In the genomic region with DNA sequence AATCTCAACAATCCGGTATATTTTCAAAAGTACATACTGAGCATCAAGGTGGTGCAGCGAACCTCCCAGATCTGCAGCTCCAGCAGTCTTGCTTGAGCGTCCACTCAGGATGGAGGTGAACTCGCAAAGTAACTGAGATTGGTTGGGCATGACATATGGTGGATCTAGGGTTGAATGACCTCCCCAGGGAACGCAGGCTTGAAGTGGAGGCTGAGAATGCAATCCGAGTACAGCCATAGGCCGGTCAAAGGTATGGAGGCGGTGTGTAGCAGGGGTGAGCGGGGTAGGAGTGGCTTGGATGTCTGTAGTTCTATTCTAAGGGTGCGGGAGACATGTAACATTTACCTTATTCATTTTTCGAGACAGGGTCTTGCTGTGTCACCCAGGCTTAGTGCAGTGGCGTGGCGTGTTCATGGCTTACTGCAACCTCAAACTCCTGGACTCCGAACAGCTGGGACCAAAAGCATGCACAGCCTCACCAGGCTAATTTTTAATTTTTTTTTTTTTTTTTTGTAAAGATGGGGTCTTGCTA, we compare ENCODE assay signal across 8 cellular contexts. TPM values are rescaled to one million over a fixed set of nuclear protein-coding genes. Genes with fewer than 3 reads are reported as not detected.
DNase-seq lines count a peak whose midpoint lies in the region; ATAC-seq and TF ChIP-seq lines count a peak whose summit lies in the region.

No MANE protein-coding gene starts in this region.

- DNase-seq in stimulated activated CD4-positive, alpha-beta T cell treated with anti-CD3 and anti-CD28 coated beads, Interleukin-2, amount 100 ng/mL, for 24 hours, result peak; percentile 17 to 31
- DNase-seq in stimulated activated CD4-positive, alpha-beta T cell treated with anti-CD3 and anti-CD28 coated beads, Interleukin-4, amount 100 ng/mL, for 24 hours, result no peak
- DNase-seq in NCI-H2107 (lab: John Stamatoyannopoulos, UW) (peak; percentile 27), germinal center (ENCODE audit: low spot score) (peak; percentile 93), NCI-H226 (no peak)

- peak; percentile 43 for ATAC-seq in HG02884 (IDR thresholded peaks at IDR 0.05; ENCODE audit: unreplicated experiment)
- ATAC-seq in activated T-helper 17 cell treated with anti-CD3 and anti-CD28 coated beads, Interleukin-2, amount 50 U/mL, for 72 hours (replicated peaks), result peak; percentile 5

- TF ChIP-seq CTCF in neutrophil (IDR thresholded peaks at IDR 0.05), result no peak

- H3K36me3 ChIP-seq in neutrophil, result peaks cover 57% of the 10 kb centered on the region

- H3K4me3 ChIP-seq in neutrophil (ENCODE audit: low read depth in 1 of 2, low read length in 1 of 2), result peak overlapping the region; percentile 74 to 87

- peaks cover 85% of the 10 kb centered on the region for H3K36me3 Mint-ChIP-seq in activated T-helper 17 cell treated with anti-CD3 and anti-CD28 coated beads, Interleukin-2, amount 50 U/mL, for 72 hours (ENCODE audit: low read depth)

- H3K27me3 ChIP-seq in neutrophil, result no peaks in the 10 kb centered on the region

- H3K9me3 Mint-ChIP-seq in activated T-helper 17 cell treated with anti-CD3 and anti-CD28 coated beads, Interleukin-2, amount 50 U/mL, for 72 hours, result no peaks in the 10 kb centered on the region

- peaks cover 19 to 23% of the 10 kb centered on the region in 2 experiments for H3K4me1 ChIP-seq in neutrophil (ENCODE audit: control insufficient read depth in 1 of 2, insufficient read depth in 1 of 2, low read depth in 1 of 2, low read length in 1 of 2)

- H3K4me3 Mint-ChIP-seq in activated T-helper 17 cell treated with anti-CD3 and anti-CD28 coated beads, Interleukin-2, amount 50 U/mL, for 72 hours, result peak overlapping the region; percentile 90

- H3K27me3 Mint-ChIP-seq in activated T-helper 17 cell treated with anti-CD3 and anti-CD28 coated beads, Interleukin-2, amount 50 U/mL, for 72 hours, result no peaks in the 10 kb centered on the region

- H3K27ac ChIP-seq in neutrophil, result peak overlapping the region; percentile 94

- H3K27ac Mint-ChIP-seq in activated T-helper 17 cell treated with anti-CD3 and anti-CD28 coated beads, Interleukin-2, amount 50 U/mL, for 72 hours, result peak overlapping the region; percentile 85

- H3K9me3 ChIP-seq in neutrophil, result no peaks in the 10 kb centered on the region

- peaks cover 16% of the 10 kb centered on the region for H3K4me1 Mint-ChIP-seq in activated T-helper 17 cell treated with anti-CD3 and anti-CD28 coated beads, Interleukin-2, amount 50 U/mL, for 72 hours

RNA-seq across cellular contexts. Expression of gene C22orf39, which starts 0.6 kb away (rescaled TPM):
- 10 to 100 TPM; 18.6 to 21.7 TPM for total RNA-seq in activated T-helper 17 cell treated with anti-CD3 and anti-CD28 coated beads, Interleukin-2, amount 50 U/mL, for 72 hours

RNA-seq across cellular contexts. Expression of gene MRPL40, which starts 15.8 kb away (rescaled TPM):
- total RNA-seq in activated T-helper 17 cell treated with anti-CD3 and anti-CD28 coated beads, Interleukin-2, amount 50 U/mL, for 72 hours, result 10 to 100 TPM; 11.8 to 25.7 TPM

RNA-seq across cellular contexts. Expression of gene HIRA, which starts 16.6 kb away (rescaled TPM):
- total RNA-seq in activated T-helper 17 cell treated with anti-CD3 and anti-CD28 coated beads, Interleukin-2, amount 50 U/mL, for 72 hours, result 10 to 100 TPM; 21.4 to 45.6 TPM

RNA-seq across cellular contexts. Expression of gene UFD1, which starts 30.9 kb away (rescaled TPM):
- 10 to 100 TPM; 56.0 to 93.5 TPM for total RNA-seq in activated T-helper 17 cell treated with anti-CD3 and anti-CD28 coated beads, Interleukin-2, amount 50 U/mL, for 72 hours

RNA-seq across cellular contexts. Expression of gene CDC45, which starts 31.6 kb away (rescaled TPM):
- total RNA-seq in activated T-helper 17 cell treated with anti-CD3 and anti-CD28 coated beads, Interleukin-2, amount 50 U/mL, for 72 hours, result 10 to 100 TPM; 64.2 to 99.9 TPM

Comparison
In these comparisons a context has a peak if more than half of its experiments do, and no peak if none do; other contexts are left out.
1. DNase-seq: peak in stimulated activated CD4-positive, alpha-beta T cell treated with anti-CD3 and anti-CD28 coated beads, Interleukin-2, amount 100 ng/mL, for 24 hours (2 of 2), NCI-H2107 (single experiment) and germinal center (single experiment); none in stimulated activated CD4-positive, alpha-beta T cell treated with anti-CD3 and anti-CD28 coated beads, Interleukin-4, amount 100 ng/mL, for 24 hours (single experiment) and NCI-H226 (single experiment).